In the genomic region with DNA sequence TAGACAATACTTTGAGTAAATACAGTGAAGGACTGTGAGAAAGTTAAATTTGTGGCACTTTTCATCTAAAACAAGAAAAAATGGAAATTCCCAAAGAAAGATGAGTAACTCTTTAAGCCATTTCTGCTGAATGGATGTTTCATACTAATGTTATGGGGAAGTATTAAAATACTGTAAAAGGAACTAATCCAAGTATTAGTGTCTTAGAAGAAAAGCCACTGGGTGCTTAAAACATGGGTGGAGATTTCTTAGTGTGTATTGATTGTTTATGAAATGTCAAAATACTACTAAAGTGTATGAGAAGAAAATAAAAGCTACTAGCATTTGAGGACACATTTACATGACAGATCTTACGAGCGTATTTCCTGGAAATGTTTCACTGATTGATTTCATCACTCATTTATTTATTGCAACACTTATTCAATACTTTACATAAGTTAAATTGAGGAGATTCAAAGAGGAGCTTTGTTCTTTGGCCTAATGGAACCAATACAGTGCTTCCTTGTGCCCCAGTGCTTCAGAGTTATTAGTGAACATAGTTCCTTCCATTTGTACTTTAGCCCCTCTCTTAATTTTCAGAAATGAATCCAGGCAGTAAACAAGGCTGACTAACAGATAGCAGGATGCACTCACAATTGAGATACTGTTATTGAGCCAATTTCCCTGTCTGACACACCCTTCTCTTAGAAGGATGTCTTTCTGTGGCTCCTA, we compare ENCODE assay signal across 1 cellular context.
TF ChIP-seq lines count a peak whose summit lies in the region.

No MANE protein-coding gene starts in this region.

TF ChIP-seq in HepG2, 621 proteins besides CTCF, POLR2A, EP300 and RAD21 (continued from another document and continues in another):
- TF ChIP-seq ZKSCAN8 (CRISPR knock-in tag; IDR thresholded peaks at IDR 0.05; ENCODE audit: borderline replicate concordance) = peak; percentile 73; the same call in 1 of the 2 replicates
- no peak for TF ChIP-seq TFDP1 (CRISPR knock-in tag; IDR thresholded peaks at IDR 0.05; ENCODE audit: borderline replicate concordance)
- TF ChIP-seq PPARG (CRISPR knock-in tag; conservative IDR thresholded peaks at IDR 0.05) = 0 out of 2 replicates have a peak, but pooled peaks have one; percentile 64
- 0 out of 2 replicates have a peak, but pooled peaks have one; percentile 16 for TF ChIP-seq ZMYM3 (CRISPR knock-in tag; IDR thresholded peaks at IDR 0.05)
- peak; percentile 66 for TF ChIP-seq TCF7 (IDR thresholded peaks at IDR 0.05; ENCODE audit: low read depth)
- TF ChIP-seq CHD2 (IDR thresholded peaks at IDR 0.05; ENCODE audit: low read depth, low read length) = no peak
- TF ChIP-seq LCORL (IDR thresholded peaks at IDR 0.05) = peak; percentile 53; the same call in 1 of the 2 replicates
- no peak for TF ChIP-seq LCORL (CRISPR knock-in tag; IDR thresholded peaks at IDR 0.05)
- TF ChIP-seq ZNF354B (CRISPR knock-in tag; IDR thresholded peaks at IDR 0.05) = no peak
- no peak for TF ChIP-seq ZNF547 (CRISPR knock-in tag; IDR thresholded peaks at IDR 0.05)
- TF ChIP-seq BRD4 (CRISPR knock-in tag; IDR thresholded peaks at IDR 0.05) = no peak
- no peak for TF ChIP-seq MXD1 (CRISPR knock-in tag; IDR thresholded peaks at IDR 0.05)
- TF ChIP-seq FOXA3 (CRISPR knock-in tag; IDR thresholded peaks at IDR 0.05) = peak; percentile 86
- TF ChIP-seq MIXL1 (CRISPR knock-in tag; IDR thresholded peaks at IDR 0.05) = peak; percentile 77
- no peak for TF ChIP-seq ZNF234 (CRISPR knock-in tag; conservative IDR thresholded peaks at IDR 0.05)
- TF ChIP-seq, protein P1, sequence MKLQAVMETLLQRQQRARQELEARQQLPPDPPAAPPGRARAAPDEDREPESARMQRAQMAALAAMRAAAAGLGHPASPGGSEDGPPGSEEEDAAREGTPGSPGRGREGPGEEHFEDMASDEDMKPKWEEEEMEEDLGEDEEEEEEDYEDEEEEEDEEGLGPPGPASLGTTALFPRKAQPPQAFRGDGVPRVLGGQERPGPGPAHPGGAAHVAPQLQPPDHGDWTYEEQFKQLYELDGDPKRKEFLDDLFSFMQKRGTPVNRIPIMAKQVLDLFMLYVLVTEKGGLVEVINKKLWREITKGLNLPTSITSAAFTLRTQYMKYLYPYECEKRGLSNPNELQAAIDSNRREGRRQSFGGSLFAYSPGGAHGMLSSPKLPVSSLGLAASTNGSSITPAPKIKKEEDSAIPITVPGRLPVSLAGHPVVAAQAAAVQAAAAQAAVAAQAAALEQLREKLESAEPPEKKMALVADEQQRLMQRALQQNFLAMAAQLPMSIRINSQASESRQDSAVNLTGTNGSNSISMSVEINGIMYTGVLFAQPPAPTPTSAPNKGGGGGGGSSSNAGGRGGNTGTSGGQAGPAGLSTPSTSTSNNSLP (IDR thresholded peaks at IDR 0.05; ENCODE audit: low read depth, low read length) = peak; percentile 81
- TF ChIP-seq, protein P2, sequence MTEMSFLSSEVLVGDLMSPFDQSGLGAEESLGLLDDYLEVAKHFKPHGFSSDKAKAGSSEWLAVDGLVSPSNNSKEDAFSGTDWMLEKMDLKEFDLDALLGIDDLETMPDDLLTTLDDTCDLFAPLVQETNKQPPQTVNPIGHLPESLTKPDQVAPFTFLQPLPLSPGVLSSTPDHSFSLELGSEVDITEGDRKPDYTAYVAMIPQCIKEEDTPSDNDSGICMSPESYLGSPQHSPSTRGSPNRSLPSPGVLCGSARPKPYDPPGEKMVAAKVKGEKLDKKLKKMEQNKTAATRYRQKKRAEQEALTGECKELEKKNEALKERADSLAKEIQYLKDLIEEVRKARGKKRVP (CRISPR knock-in tag; IDR thresholded peaks at IDR 0.05) = peak in 1 of 2 experiments; percentile 91; a peak in 2 of 4 replicates
- TF ChIP-seq, protein P3, sequence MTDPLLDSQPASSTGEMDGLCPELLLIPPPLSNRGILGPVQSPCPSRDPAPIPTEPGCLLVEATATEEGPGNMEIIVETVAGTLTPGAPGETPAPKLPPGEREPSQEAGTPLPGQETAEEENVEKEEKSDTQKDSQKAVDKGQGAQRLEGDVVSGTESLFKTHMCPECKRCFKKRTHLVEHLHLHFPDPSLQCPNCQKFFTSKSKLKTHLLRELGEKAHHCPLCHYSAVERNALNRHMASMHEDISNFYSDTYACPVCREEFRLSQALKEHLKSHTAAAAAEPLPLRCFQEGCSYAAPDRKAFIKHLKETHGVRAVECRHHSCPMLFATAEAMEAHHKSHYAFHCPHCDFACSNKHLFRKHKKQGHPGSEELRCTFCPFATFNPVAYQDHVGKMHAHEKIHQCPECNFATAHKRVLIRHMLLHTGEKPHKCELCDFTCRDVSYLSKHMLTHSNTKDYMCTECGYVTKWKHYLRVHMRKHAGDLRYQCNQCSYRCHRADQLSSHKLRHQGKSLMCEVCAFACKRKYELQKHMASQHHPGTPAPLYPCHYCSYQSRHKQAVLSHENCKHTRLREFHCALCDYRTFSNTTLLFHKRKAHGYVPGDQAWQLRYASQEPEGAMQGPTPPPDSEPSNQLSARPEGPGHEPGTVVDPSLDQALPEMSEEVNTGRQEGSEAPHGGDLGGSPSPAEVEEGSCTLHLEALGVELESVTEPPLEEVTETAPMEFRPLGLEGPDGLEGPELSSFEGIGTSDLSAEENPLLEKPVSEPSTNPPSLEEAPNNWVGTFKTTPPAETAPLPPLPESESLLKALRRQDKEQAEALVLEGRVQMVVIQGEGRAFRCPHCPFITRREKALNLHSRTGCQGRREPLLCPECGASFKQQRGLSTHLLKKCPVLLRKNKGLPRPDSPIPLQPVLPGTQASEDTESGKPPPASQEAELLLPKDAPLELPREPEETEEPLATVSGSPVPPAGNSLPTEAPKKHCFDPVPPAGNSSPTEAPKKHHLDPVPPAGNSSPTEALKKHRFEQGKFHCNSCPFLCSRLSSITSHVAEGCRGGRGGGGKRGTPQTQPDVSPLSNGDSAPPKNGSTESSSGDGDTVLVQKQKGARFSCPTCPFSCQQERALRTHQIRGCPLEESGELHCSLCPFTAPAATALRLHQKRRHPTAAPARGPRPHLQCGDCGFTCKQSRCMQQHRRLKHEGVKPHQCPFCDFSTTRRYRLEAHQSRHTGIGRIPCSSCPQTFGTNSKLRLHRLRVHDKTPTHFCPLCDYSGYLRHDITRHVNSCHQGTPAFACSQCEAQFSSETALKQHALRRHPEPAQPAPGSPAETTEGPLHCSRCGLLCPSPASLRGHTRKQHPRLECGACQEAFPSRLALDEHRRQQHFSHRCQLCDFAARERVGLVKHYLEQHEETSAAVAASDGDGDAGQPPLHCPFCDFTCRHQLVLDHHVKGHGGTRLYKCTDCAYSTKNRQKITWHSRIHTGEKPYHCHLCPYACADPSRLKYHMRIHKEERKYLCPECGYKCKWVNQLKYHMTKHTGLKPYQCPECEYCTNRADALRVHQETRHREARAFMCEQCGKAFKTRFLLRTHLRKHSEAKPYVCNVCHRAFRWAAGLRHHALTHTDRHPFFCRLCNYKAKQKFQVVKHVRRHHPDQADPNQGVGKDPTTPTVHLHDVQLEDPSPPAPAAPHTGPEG (CRISPR knock-in tag; IDR thresholded peaks at IDR 0.05) = no peak
- 0 out of 2 replicates have a peak, but pooled peaks have one; percentile 55 for TF ChIP-seq PRDM10 (CRISPR knock-in tag; IDR thresholded peaks at IDR 0.05; ENCODE audit: low read depth)
- peak; percentile 92 for TF ChIP-seq NCOA2 (CRISPR knock-in tag; IDR thresholded peaks at IDR 0.05)
- TF ChIP-seq MAFF (IDR thresholded peaks at IDR 0.05; ENCODE audit: low read depth, low read length) = no peak
- TF ChIP-seq KLF16 (CRISPR knock-in tag; IDR thresholded peaks at IDR 0.05) = 0 out of 4 replicates have a peak, but pooled peaks of 1 of the 2 experiments have one; percentile 54
- TF ChIP-seq ZFP62 (CRISPR knock-in tag; IDR thresholded peaks at IDR 0.05) = no peak
- no peak for TF ChIP-seq RARG (CRISPR knock-in tag; IDR thresholded peaks at IDR 0.05; ENCODE audit: low read depth)
- no peak for TF ChIP-seq SP2 (CRISPR knock-in tag; IDR thresholded peaks at IDR 0.05)
- no peak for TF ChIP-seq ZFP82 (CRISPR knock-in tag; IDR thresholded peaks at IDR 0.05; ENCODE audit: borderline replicate concordance)
- no peak for TF ChIP-seq HDAC6 (IDR thresholded peaks at IDR 0.05; ENCODE audit: low read depth, low read length)
- TF ChIP-seq, protein P4, sequence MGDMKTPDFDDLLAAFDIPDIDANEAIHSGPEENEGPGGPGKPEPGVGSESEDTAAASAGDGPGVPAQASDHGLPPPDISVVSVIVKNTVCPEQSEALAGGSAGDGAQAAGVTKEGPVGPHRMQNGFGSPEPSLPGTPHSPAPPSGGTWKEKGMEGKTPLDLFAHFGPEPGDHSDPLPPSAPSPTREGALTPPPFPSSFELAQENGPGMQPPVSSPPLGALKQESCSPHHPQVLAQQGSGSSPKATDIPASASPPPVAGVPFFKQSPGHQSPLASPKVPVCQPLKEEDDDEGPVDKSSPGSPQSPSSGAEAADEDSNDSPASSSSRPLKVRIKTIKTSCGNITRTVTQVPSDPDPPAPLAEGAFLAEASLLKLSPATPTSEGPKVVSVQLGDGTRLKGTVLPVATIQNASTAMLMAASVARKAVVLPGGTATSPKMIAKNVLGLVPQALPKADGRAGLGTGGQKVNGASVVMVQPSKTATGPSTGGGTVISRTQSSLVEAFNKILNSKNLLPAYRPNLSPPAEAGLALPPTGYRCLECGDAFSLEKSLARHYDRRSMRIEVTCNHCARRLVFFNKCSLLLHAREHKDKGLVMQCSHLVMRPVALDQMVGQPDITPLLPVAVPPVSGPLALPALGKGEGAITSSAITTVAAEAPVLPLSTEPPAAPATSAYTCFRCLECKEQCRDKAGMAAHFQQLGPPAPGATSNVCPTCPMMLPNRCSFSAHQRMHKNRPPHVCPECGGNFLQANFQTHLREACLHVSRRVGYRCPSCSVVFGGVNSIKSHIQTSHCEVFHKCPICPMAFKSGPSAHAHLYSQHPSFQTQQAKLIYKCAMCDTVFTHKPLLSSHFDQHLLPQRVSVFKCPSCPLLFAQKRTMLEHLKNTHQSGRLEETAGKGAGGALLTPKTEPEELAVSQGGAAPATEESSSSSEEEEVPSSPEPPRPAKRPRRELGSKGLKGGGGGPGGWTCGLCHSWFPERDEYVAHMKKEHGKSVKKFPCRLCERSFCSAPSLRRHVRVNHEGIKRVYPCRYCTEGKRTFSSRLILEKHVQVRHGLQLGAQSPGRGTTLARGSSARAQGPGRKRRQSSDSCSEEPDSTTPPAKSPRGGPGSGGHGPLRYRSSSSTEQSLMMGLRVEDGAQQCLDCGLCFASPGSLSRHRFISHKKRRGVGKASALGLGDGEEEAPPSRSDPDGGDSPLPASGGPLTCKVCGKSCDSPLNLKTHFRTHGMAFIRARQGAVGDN (CRISPR knock-in tag; IDR thresholded peaks at IDR 0.05) = no peak
- TF ChIP-seq KAT7 (CRISPR knock-in tag; IDR thresholded peaks at IDR 0.05; ENCODE audit: borderline replicate concordance) = 0 out of 2 replicates have a peak, but pooled peaks have one; percentile 41
- TF ChIP-seq SRF (IDR thresholded peaks at IDR 0.05; ENCODE audit: low read depth, low read length) = no peak
- no peak for TF ChIP-seq PHF8 (CRISPR knock-in tag; IDR thresholded peaks at IDR 0.05)
- TF ChIP-seq, protein P5, sequence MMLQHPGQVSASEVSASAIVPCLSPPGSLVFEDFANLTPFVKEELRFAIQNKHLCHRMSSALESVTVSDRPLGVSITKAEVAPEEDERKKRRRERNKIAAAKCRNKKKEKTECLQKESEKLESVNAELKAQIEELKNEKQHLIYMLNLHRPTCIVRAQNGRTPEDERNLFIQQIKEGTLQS (CRISPR knock-in tag; IDR thresholded peaks at IDR 0.05) = no peak
- TF ChIP-seq, protein P6, sequence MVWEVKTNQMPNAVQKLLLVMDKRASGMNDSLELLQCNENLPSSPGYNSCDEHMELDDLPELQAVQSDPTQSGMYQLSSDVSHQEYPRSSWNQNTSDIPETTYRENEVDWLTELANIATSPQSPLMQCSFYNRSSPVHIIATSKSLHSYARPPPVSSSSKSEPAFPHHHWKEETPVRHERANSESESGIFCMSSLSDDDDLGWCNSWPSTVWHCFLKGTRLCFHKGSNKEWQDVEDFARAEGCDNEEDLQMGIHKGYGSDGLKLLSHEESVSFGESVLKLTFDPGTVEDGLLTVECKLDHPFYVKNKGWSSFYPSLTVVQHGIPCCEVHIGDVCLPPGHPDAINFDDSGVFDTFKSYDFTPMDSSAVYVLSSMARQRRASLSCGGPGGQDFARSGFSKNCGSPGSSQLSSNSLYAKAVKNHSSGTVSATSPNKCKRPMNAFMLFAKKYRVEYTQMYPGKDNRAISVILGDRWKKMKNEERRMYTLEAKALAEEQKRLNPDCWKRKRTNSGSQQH (CRISPR knock-in tag; IDR thresholded peaks at IDR 0.05; ENCODE audit: low read depth) = no peak
- no peak for TF ChIP-seq RFX5 (IDR thresholded peaks at IDR 0.05; ENCODE audit: low read depth, low read length)
